Comparison of ENCODE assay signal across 8 cellular contexts in the genomic region with DNA sequence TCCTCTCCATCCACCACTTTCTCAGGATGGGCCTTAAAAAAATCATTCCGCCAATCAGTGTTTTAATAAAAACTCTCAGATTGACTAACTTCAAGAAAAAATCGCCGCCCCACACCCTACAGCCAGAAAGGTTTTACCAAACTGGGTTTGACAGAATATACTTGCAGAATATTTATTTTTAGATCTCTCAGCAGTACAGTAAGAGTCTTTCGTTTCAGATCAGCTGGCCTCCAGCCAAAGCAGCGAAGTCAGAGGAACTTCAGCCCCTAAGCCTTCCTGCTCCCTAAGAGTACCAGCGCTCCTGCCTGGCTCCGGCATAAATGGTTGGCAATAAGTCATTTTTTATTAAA. TPM values are rescaled to one million over a fixed set of nuclear protein-coding genes. Genes with fewer than 3 reads are reported as not detected.
DNase-seq lines count a peak whose midpoint lies in the region; ATAC-seq, FAIRE-seq and TF ChIP-seq lines count a peak whose summit lies in the region.

No MANE protein-coding gene starts in this region.

- ATAC-seq in GM21529 (IDR thresholded peaks at IDR 0.05; ENCODE audit: unreplicated experiment) (peak; percentile 54), body of pancreas (no peak), lower lobe of right lung (peak; percentile 69 to 87), esophagus mucosa (no peak)

- H3K4me3 ChIP-seq in KMS-11 (IDR thresholded peaks at IDR 0.05; ENCODE audit: insufficient read depth, low read depth, low read length), result no peak overlapping the region
- no peak overlapping the region for H3K4me3 ChIP-seq in body of pancreas
- peak overlapping the region; percentile 12 for H3K4me3 ChIP-seq in lower lobe of right lung

- DNase-seq in GM12891 (ENCODE audit: insufficient read length, low spot score), result peak; percentile 41
- peak; percentile 28 to 68 (median 49) for DNase-seq in body of pancreas
- peak; percentile 84 for DNase-seq in lower lobe of right lung
- DNase-seq in superior temporal gyrus (ENCODE audit: extremely low spot score), result peak; percentile 72
- DNase-seq in amniotic stem cell (lab: John Stamatoyannopoulos, UW), result no peak

- H4K20me1 ChIP-seq in KMS-11 (ENCODE audit: insufficient read depth), result no peaks in the 10 kb centered on the region

- H3K27ac ChIP-seq in KMS-11 (peak overlapping the region; percentile 53), body of pancreas (peak overlapping the region in 1 of 4 donors; percentile 59), lower lobe of right lung (peak overlapping the region; percentile 72)

- WGBS in body of pancreas, 2 donors, result 64 to 65% methylated on average over 7 of the region's 7 CpGs

- no peaks in the 10 kb centered on the region for H3K79me2 ChIP-seq in KMS-11 (ENCODE audit: insufficient read depth, low read depth)

- FAIRE-seq in GM12891 (lab: Jason Lieb, UNC), result no peak

- H3K4me1 ChIP-seq in KMS-11 (ENCODE audit: low read depth, poor library complexity, severe bottlenecking) (peaks cover 39% of the 10 kb centered on the region), body of pancreas (no peaks in the 10 kb centered on the region), lower lobe of right lung (peaks cover 29% of the 10 kb centered on the region)

- H3K9me3 ChIP-seq in body of pancreas (no peaks in the 10 kb centered on the region), lower lobe of right lung (no peaks in the 10 kb centered on the region)

- H3K36me3 ChIP-seq in KMS-11 (ENCODE audit: insufficient read depth) (no peaks in the 10 kb centered on the region), body of pancreas (replicated peaks in 1 of 2; ENCODE audit: insufficient read depth in 1 of 2, low read depth in 2 of 2) (peaks cover 4 to 12% of the 10 kb centered on the region in 2 donors), lower lobe of right lung (peaks cover 76% of the 10 kb centered on the region)

- TF ChIP-seq CTCF in KMS-11 (conservative IDR thresholded peaks at IDR 0.05; ENCODE audit: low read depth, low read length) (no peak), body of pancreas (IDR thresholded peaks at IDR 0.05) (no peak), lower lobe of right lung (IDR thresholded peaks at IDR 0.05) (no peak)

- H3K4me2 ChIP-seq in KMS-11, result peak overlapping the region; percentile 96

- H2AFZ ChIP-seq in KMS-11 (ENCODE audit: low read depth), result no peak overlapping the region

- peak overlapping the region; percentile 27; the same call in 1 of the 2 replicates for H3K9ac ChIP-seq in KMS-11

- TF ChIP-seq POLR2A in GM12891 (IDR thresholded peaks at IDR 0.05; ENCODE audit: low read depth, low read length), result no peak
- TF ChIP-seq POLR2A in body of pancreas (IDR thresholded peaks at IDR 0.05), result no peak

- intact Hi-C loops in body of pancreas (cut with DNase I), result no loop called here
- intact Hi-C loops in lower lobe of right lung (cut with DNase I), result no loop called here

- H3K27me3 ChIP-seq in KMS-11 (ENCODE audit: insufficient read depth, low read depth) (no peaks in the 10 kb centered on the region), body of pancreas (no peaks in the 10 kb centered on the region), lower lobe of right lung (ENCODE audit: low read depth) (no peaks in the 10 kb centered on the region)

TF ChIP-seq in GM12891, 5 proteins besides CTCF, POLR2A, EP300 and RAD21:
- peak; percentile 14 for TF ChIP-seq PAX5 (IDR thresholded peaks at IDR 0.05; ENCODE audit: insufficient read depth, low read length, severe bottlenecking)
- no peak for TF ChIP-seq POLR2AphosphoS5 (IDR thresholded peaks at IDR 0.05; ENCODE audit: low read depth, low read length)
- TF ChIP-seq POU2F2 (IDR thresholded peaks at IDR 0.05; ENCODE audit: low read depth, low read length), result no peak
- TF ChIP-seq TAF1 (IDR thresholded peaks at IDR 0.05; ENCODE audit: low read depth, low read length), result no peak
- TF ChIP-seq SPI1 (IDR thresholded peaks at IDR 0.05; ENCODE audit: low read depth, low read length), result no peak

RNA-seq across cellular contexts. Expression of gene TBC1D7, which starts 24.7 kb away (rescaled TPM):
- 21.3 TPM for polyA plus RNA-seq in GM12891 (2012; ENCODE audit: low read depth, missing spikeins)
- total RNA-seq in body of pancreas, result 10 to 100 TPM; 12.5 to 15.2 TPM
- 18.8 TPM for total RNA-seq in lower lobe of right lung
- total RNA-seq in esophagus mucosa, result 16.6 TPM

Comparison
In these comparisons a context has a peak if more than half of its experiments do, and no peak if none do; other contexts are left out.
1. ATAC-seq: peak in GM21529 (single experiment) and lower lobe of right lung (2 of 2); none in body of pancreas (single experiment) and esophagus mucosa (single experiment).